8 cellular contexts compared by ENCODE assay signal in genomic region chr1:83410746-83411413, GRCh38.
A peak's percentile ranks its signal among the peaks of the same experiment; 100 is the strongest.
DNase-seq lines count a peak whose midpoint lies in the region; ATAC-seq, FAIRE-seq and TF ChIP-seq lines count a peak whose summit lies in the region.
"Not testable (repeated sequence)": the region's sequence is repeated elsewhere in the genome, so short reads cannot be mapped to it uniquely, and the experiment has no call there.

No MANE protein-coding gene starts in this region.

- CTCF ChIA-PET in BJ (lab: Yijun Ruan, JAX), result not testable (repeated sequence)

- H3K4me3 ChIP-seq in AG09309 (ENCODE audit: control insufficient read depth, low read depth, low read length); BJ (ENCODE audit: low read depth, low read length); HFF-Myc (replicated peaks; ENCODE audit: low read depth, low read length); fibroblast of mammary gland (ENCODE audit: control insufficient read depth, low read depth, low read length); foreskin fibroblast (ENCODE audit: low read depth in 1 of 2, low read length in 2 of 2): not testable (repeated sequence)

- not testable (repeated sequence) for TF ChIP-seq CTCF in AG09309 (IDR thresholded peaks at IDR 0.05; ENCODE audit: control insufficient read depth, insufficient read depth, low read depth, low read length, missing control alignments); BJ (IDR thresholded peaks at IDR 0.05; ENCODE audit: insufficient read depth, low read depth, low read length); HFF-Myc (IDR thresholded peaks at IDR 0.05; ENCODE audit: low read depth, low read length, missing control alignments); fibroblast of mammary gland (conservative IDR thresholded peaks at IDR 0.05; ENCODE audit: control insufficient read depth, insufficient read depth, low read depth, low read length); foreskin fibroblast (IDR thresholded peaks at IDR 0.05; ENCODE audit: low read depth, low read length)

- ATAC-seq in SK-N-SH treated with all-trans-retinoic acid at 6 μM for 48 hours, result peak; percentile 81

- POLR2A ChIA-PET in BJ (lab: Charles Lee), result not testable (repeated sequence)

- DNase-seq in AG09309 (ENCODE audit: low read depth), result peak; percentile 56
- peak; percentile 46 for DNase-seq in BJ (ENCODE audit: low read depth)
- peak; percentile 12 for DNase-seq in GM04504 (ENCODE audit: low read depth)
- DNase-seq in HFF-Myc (ENCODE audit: extremely low read depth, low read depth), result peak; percentile 32
- DNase-seq in fibroblast of mammary gland (ENCODE audit: low read depth), result peak; percentile 16
- peak; percentile 9 to 56 for DNase-seq in foreskin fibroblast

- H3K36me3 ChIP-seq in BJ (ENCODE audit: control insufficient read depth, insufficient read depth, low read length), result not testable (repeated sequence)

- FAIRE-seq in endometrium (lab: Jason Lieb, UNC), result peak; percentile 98

- H3K27me3 ChIP-seq in BJ (ENCODE audit: control insufficient read depth, insufficient read depth, low read length), result not testable (repeated sequence)
